In genomic region chr2:8625399-8626283, GRCh38 we compare ENCODE assay signal across 1 cellular context.
TF ChIP-seq lines count a peak whose summit lies in the region.

No MANE protein-coding gene starts in this region.

TF ChIP-seq in HepG2, 621 proteins besides CTCF, POLR2A, EP300 and RAD21 (continued from another document and continues in another):
- TF ChIP-seq ZBTB25 (CRISPR knock-in tag; IDR thresholded peaks at IDR 0.05) (peak; percentile 87), HMG20A (CRISPR knock-in tag; IDR thresholded peaks at IDR 0.05; ENCODE audit: borderline replicate concordance) (0 out of 2 replicates have a peak, but pooled peaks have one; percentile 64), TSC22D2 (CRISPR knock-in tag; IDR thresholded peaks at IDR 0.05; ENCODE audit: borderline replicate concordance) (no peak; the same call in none of the 2 replicates), ZNF564 (CRISPR knock-in tag; IDR thresholded peaks at IDR 0.05) (peak; percentile 84), FOXA1 (IDR thresholded peaks at IDR 0.05) (peak; percentile 54; the same call in 1 of the 2 replicates), FOXA1 (CRISPR knock-in tag; IDR thresholded peaks at IDR 0.05) (peak; percentile 92), ZXDC (CRISPR knock-in tag; IDR thresholded peaks at IDR 0.05) (peak; percentile 81), ARID5B (CRISPR knock-in tag; IDR thresholded peaks at IDR 0.05) (peak; percentile 92), ZNF251 (CRISPR knock-in tag; IDR thresholded peaks at IDR 0.05) (no peak; the same call in 1 of the 2 replicates), ZBTB20 (CRISPR knock-in tag; IDR thresholded peaks at IDR 0.05; ENCODE audit: borderline replicate concordance, low read depth) (0 out of 2 replicates have a peak, but pooled peaks have one; percentile 26), ZFP1 (CRISPR knock-in tag; IDR thresholded peaks at IDR 0.05) (peak; percentile 62; the same call in 1 of the 2 replicates), ZNF30 (CRISPR knock-in tag; IDR thresholded peaks at IDR 0.05) (peak; percentile 93), FLYWCH1 (CRISPR knock-in tag; IDR thresholded peaks at IDR 0.05) (no peak), ZNF816 (CRISPR knock-in tag; IDR thresholded peaks at IDR 0.05; ENCODE audit: borderline replicate concordance) (no peak; the same call in 1 of the 2 replicates), ZNF775 (CRISPR knock-in tag; IDR thresholded peaks at IDR 0.05; ENCODE audit: borderline replicate concordance) (0 out of 2 replicates have a peak, but pooled peaks have one; percentile 23), ASH2L (IDR thresholded peaks at IDR 0.05; ENCODE audit: insufficient read length, low read depth, low read length) (peak; percentile 63), POLR2AphosphoS2 (IDR thresholded peaks at IDR 0.05; ENCODE audit: low read depth, low read length) (no peak), PHF21A (CRISPR knock-in tag; IDR thresholded peaks at IDR 0.05) (peak; percentile 98), ZNF180 (CRISPR knock-in tag; IDR thresholded peaks at IDR 0.05; ENCODE audit: borderline replicate concordance, low read depth) (no peak), NRL (CRISPR knock-in tag; IDR thresholded peaks at IDR 0.05; ENCODE audit: borderline replicate concordance) (peak; percentile 99), ADNP (CRISPR knock-in tag; IDR thresholded peaks at IDR 0.05) (0 out of 2 replicates have a peak, but pooled peaks have one; percentile 35), ZNF879 (CRISPR knock-in tag; IDR thresholded peaks at IDR 0.05) (no peak; the same call in none of the 2 replicates), CC2D1A (CRISPR knock-in tag; IDR thresholded peaks at IDR 0.05) (peak; percentile 89; the same call in 1 of the 2 replicates), ARNT2 (CRISPR knock-in tag; IDR thresholded peaks at IDR 0.05; ENCODE audit: low read depth) (peak; percentile 76; the same call in 1 of the 2 replicates), ZNF430 (CRISPR knock-in tag; IDR thresholded peaks at IDR 0.05) (peak; percentile 68), TCF7L2 (IDR thresholded peaks at IDR 0.05; ENCODE audit: low read depth, low read length) (no peak), BCL3 (CRISPR knock-in tag; IDR thresholded peaks at IDR 0.05) (no peak), ZBTB46 (CRISPR knock-in tag; IDR thresholded peaks at IDR 0.05; ENCODE audit: borderline replicate concordance) (no peak; the same call in 1 of the 2 replicates), ZNF619 (CRISPR knock-in tag; IDR thresholded peaks at IDR 0.05) (no peak; the same call in 1 of the 2 replicates), CHD2 (IDR thresholded peaks at IDR 0.05; ENCODE audit: low read depth, low read length) (peak; percentile 74), ZNF432 (CRISPR knock-in tag; IDR thresholded peaks at IDR 0.05; ENCODE audit: borderline replicate concordance) (no peak), ZNF746 (CRISPR knock-in tag; IDR thresholded peaks at IDR 0.05) (peak; percentile 92), IRF1 (CRISPR knock-in tag; IDR thresholded peaks at IDR 0.05; ENCODE audit: low read depth) (peak; percentile 83; the same call in 1 of the 2 replicates), ZNF18 (CRISPR knock-in tag; IDR thresholded peaks at IDR 0.05; ENCODE audit: insufficient replicate concordance) (peak; percentile 93), WIZ (CRISPR knock-in tag; IDR thresholded peaks at IDR 0.05) (no peak), PRDM10 (CRISPR knock-in tag; IDR thresholded peaks at IDR 0.05; ENCODE audit: low read depth) (peak; percentile 90), ZNF20 (CRISPR knock-in tag; IDR thresholded peaks at IDR 0.05) (peak; percentile 76; the same call in 1 of the 2 replicates), ZNF124 (CRISPR knock-in tag; IDR thresholded peaks at IDR 0.05) (peak; percentile 90; the same call in 1 of the 2 replicates), ARHGAP35 (CRISPR knock-in tag; IDR thresholded peaks at IDR 0.05; ENCODE audit: borderline replicate concordance) (peak; percentile 88; the same call in 1 of the 2 replicates), SKI (IDR thresholded peaks at IDR 0.05; ENCODE audit: partially characterized antibody) (peak; percentile 91), ZKSCAN8 (CRISPR knock-in tag; IDR thresholded peaks at IDR 0.05; ENCODE audit: borderline replicate concordance) (peak; percentile 91; the same call in 1 of the 2 replicates)
